In genomic region chr22:37240941-37241320, GRCh38 we compare ENCODE assay signal across 1 cellular context.
TF ChIP-seq lines count a peak whose summit lies in the region.

No MANE protein-coding gene starts in this region.

TF ChIP-seq in GM12878, 131 proteins besides CTCF, POLR2A, EP300 and RAD21:
- TF ChIP-seq, protein P1, sequence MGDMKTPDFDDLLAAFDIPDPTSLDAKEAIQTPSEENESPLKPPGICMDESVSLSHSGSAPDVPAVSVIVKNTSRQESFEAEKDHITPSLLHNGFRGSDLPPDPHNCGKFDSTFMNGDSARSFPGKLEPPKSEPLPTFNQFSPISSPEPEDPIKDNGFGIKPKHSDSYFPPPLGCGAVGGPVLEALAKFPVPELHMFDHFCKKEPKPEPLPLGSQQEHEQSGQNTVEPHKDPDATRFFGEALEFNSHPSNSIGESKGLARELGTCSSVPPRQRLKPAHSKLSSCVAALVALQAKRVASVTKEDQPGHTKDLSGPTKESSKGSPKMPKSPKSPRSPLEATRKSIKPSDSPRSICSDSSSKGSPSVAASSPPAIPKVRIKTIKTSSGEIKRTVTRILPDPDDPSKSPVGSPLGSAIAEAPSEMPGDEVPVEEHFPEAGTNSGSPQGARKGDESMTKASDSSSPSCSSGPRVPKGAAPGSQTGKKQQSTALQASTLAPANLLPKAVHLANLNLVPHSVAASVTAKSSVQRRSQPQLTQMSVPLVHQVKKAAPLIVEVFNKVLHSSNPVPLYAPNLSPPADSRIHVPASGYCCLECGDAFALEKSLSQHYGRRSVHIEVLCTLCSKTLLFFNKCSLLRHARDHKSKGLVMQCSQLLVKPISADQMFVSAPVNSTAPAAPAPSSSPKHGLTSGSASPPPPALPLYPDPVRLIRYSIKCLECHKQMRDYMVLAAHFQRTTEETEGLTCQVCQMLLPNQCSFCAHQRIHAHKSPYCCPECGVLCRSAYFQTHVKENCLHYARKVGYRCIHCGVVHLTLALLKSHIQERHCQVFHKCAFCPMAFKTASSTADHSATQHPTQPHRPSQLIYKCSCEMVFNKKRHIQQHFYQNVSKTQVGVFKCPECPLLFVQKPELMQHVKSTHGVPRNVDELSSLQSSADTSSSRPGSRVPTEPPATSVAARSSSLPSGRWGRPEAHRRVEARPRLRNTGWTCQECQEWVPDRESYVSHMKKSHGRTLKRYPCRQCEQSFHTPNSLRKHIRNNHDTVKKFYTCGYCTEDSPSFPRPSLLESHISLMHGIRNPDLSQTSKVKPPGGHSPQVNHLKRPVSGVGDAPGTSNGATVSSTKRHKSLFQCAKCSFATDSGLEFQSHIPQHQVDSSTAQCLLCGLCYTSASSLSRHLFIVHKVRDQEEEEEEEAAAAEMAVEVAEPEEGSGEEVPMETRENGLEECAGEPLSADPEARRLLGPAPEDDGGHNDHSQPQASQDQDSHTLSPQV (IDR thresholded peaks at IDR 0.05): no peak
- TF ChIP-seq SP1 (IDR thresholded peaks at IDR 0.05; ENCODE audit: low read depth, low read length): no peak
- no peak for TF ChIP-seq BACH1 (IDR thresholded peaks at IDR 0.05; ENCODE audit: borderline replicate concordance)
- TF ChIP-seq ZSCAN29 (IDR thresholded peaks at IDR 0.05): no peak
- no peak for TF ChIP-seq KDM1A (IDR thresholded peaks at IDR 0.05; ENCODE audit: borderline replicate concordance)
- TF ChIP-seq NFIC (IDR thresholded peaks at IDR 0.05; ENCODE audit: low read depth, low read length): no peak
- TF ChIP-seq NFYA (IDR thresholded peaks at IDR 0.05; ENCODE audit: borderline replicate concordance, low read depth, low read length): no peak
- no peak for TF ChIP-seq PAX8 (IDR thresholded peaks at IDR 0.05)
- TF ChIP-seq, protein P2, sequence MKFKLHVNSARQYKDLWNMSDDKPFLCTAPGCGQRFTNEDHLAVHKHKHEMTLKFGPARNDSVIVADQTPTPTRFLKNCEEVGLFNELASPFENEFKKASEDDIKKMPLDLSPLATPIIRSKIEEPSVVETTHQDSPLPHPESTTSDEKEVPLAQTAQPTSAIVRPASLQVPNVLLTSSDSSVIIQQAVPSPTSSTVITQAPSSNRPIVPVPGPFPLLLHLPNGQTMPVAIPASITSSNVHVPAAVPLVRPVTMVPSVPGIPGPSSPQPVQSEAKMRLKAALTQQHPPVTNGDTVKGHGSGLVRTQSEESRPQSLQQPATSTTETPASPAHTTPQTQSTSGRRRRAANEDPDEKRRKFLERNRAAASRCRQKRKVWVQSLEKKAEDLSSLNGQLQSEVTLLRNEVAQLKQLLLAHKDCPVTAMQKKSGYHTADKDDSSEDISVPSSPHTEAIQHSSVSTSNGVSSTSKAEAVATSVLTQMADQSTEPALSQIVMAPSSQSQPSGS (IDR thresholded peaks at IDR 0.05; ENCODE audit: low read length): no peak
- TF ChIP-seq CREM (IDR thresholded peaks at IDR 0.05; ENCODE audit: low read depth): no peak
- no peak for TF ChIP-seq CBFB (IDR thresholded peaks at IDR 0.05; ENCODE audit: low read depth)
- no peak for TF ChIP-seq RUNX3 (IDR thresholded peaks at IDR 0.05; ENCODE audit: low read length)
- TF ChIP-seq NR2C1 (IDR thresholded peaks at IDR 0.05): no peak
- no peak for TF ChIP-seq EED (IDR thresholded peaks at IDR 0.05; ENCODE audit: low read depth)
- TF ChIP-seq SMC3 (IDR thresholded peaks at IDR 0.05; ENCODE audit: borderline replicate concordance, low read length): no peak
- no peak for TF ChIP-seq EZH2 (IDR thresholded peaks at IDR 0.05; ENCODE audit: borderline replicate concordance, control insufficient read depth, low read depth, low read length)
- TF ChIP-seq, protein P3, sequence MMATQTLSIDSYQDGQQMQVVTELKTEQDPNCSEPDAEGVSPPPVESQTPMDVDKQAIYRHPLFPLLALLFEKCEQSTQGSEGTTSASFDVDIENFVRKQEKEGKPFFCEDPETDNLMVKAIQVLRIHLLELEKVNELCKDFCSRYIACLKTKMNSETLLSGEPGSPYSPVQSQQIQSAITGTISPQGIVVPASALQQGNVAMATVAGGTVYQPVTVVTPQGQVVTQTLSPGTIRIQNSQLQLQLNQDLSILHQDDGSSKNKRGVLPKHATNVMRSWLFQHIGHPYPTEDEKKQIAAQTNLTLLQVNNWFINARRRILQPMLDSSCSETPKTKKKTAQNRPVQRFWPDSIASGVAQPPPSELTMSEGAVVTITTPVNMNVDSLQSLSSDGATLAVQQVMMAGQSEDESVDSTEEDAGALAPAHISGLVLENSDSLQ (IDR thresholded peaks at IDR 0.05): no peak
- TF ChIP-seq SUPT20H (IDR thresholded peaks at IDR 0.05; ENCODE audit: borderline replicate concordance, control insufficient read depth, low read depth, low read length): no peak
- TF ChIP-seq, protein P4, sequence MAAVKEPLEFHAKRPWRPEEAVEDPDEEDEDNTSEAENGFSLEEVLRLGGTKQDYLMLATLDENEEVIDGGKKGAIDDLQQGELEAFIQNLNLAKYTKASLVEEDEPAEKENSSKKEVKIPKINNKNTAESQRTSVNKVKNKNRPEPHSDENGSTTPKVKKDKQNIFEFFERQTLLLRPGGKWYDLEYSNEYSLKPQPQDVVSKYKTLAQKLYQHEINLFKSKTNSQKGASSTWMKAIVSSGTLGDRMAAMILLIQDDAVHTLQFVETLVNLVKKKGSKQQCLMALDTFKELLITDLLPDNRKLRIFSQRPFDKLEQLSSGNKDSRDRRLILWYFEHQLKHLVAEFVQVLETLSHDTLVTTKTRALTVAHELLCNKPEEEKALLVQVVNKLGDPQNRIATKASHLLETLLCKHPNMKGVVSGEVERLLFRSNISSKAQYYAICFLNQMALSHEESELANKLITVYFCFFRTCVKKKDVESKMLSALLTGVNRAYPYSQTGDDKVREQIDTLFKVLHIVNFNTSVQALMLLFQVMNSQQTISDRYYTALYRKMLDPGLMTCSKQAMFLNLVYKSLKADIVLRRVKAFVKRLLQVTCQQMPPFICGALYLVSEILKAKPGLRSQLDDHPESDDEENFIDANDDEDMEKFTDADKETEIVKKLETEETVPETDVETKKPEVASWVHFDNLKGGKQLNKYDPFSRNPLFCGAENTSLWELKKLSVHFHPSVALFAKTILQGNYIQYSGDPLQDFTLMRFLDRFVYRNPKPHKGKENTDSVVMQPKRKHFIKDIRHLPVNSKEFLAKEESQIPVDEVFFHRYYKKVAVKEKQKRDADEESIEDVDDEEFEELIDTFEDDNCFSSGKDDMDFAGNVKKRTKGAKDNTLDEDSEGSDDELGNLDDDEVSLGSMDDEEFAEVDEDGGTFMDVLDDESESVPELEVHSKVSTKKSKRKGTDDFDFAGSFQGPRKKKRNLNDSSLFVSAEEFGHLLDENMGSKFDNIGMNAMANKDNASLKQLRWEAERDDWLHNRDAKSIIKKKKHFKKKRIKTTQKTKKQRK (IDR thresholded peaks at IDR 0.05; ENCODE audit: low read depth, low read length): no peak
- no peak for TF ChIP-seq RBBP5 (conservative IDR thresholded peaks at IDR 0.05)
